Comparison of ENCODE assay signal across 10 cellular contexts in genomic region chr7:46145412-46145811, GRCh38.
DNase-seq lines count a peak whose midpoint lies in the region; ATAC-seq and TF ChIP-seq lines count a peak whose summit lies in the region.
"Had no signal": no experiment of that assay in that cellular context is flagged by ENCODE, and none has a peak within 500 bp of the region (broad histone marks: within the 10 kb centered on the region; RNA-seq: fewer than 3 reads in every experiment).

No MANE protein-coding gene starts in this region.

- DNase-seq in EL (peak; percentile 100), RPMI7951 (ENCODE audit: low read depth) (peak; percentile 94), fibroblast of the aortic adventitia (ENCODE audit: low read depth) (peak; percentile 99), non-pigmented ciliary epithelial cell (ENCODE audit: low read depth) (peak; percentile 99), NOMO-1 treated with dmso at 0.1 percent for 144 hours (lab: John Stamatoyannopoulos, UW; ENCODE audit: unreplicated experiment) (no peak), NCI-H2227 treated with DMSO at 0.1 percent for 48 hours (lab: John Stamatoyannopoulos, UW) (no peak)
- DNase-seq: MV-4-11, T-helper 9 cell had no signal

- no peak for TF ChIP-seq CTCF in fibroblast of the aortic adventitia (IDR thresholded peaks at IDR 0.05; ENCODE audit: insufficient read depth, low read length)

- H3K4me3 ChIP-seq in fibroblast of the aortic adventitia (ENCODE audit: low read depth, low read length), result no peak overlapping the region

- ATAC-seq in GM21737 (IDR thresholded peaks at IDR 0.05; ENCODE audit: unreplicated experiment), result no peak
- ATAC-seq in HG02870 (IDR thresholded peaks at IDR 0.05; ENCODE audit: unreplicated experiment), result no peak

Comparison
In these comparisons a context has a peak if more than half of its experiments do, and no peak if none do; other contexts are left out.
1. DNase-seq: peak in EL (single experiment), RPMI7951 (single experiment), fibroblast of the aortic adventitia (single experiment) and non-pigmented ciliary epithelial cell (single experiment); none in NOMO-1 treated with dmso at 0.1 percent for 144 hours (single experiment) and NCI-H2227 treated with DMSO at 0.1 percent for 48 hours (single experiment).